In the genomic region with DNA sequence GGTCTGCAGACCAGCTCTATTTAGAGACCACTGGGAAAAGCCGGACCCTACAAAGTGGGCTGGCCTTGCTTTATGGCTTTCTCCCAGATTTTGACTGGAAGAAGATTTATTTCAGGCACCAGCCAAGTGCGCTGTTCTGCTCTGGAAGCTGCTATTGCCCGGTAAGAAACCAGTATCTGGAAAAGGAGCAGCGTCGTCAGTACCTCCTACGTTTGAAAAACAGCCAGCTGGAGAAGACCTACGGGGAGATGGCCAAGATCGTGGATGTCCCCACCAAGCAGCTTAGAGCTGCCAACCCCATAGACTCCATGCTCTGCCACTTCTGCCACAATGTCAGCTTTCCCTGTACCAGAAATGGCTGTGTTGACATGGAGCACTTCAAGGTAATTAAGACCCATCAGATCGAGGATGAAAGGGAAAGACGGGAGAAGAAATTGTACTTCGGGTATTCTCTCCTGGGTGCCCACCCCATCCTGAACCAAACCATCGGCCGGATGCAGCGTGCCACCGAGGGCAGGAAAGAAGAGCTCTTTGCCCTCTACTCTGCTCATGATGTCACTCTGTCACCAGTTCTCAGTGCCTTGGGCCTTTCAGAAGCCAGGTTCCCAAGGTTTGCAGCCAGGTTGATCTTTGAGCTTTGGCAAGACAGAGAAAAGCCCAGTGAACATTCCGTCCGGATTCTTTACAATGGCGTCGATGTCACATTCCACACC, we compare ENCODE assay signal across 20 cellular contexts.
DNase-seq lines count a peak whose midpoint lies in the region; ATAC-seq and TF ChIP-seq lines count a peak whose summit lies in the region.
"Had no signal": no experiment of that assay in that cellular context is flagged by ENCODE, and none has a peak within 500 bp of the region (broad histone marks: within the 10 kb centered on the region; RNA-seq: fewer than 3 reads in every experiment).

No MANE protein-coding gene starts in this region.

- no peak for DNase-seq in CD4-positive, CD25-positive, alpha-beta regulatory T cell
- no peak for DNase-seq in T-cell
- DNase-seq in left ventricle myocardium superior, result no peak
- no peak for DNase-seq in ovary
- DNase-seq in T1000 (lab: John Stamatoyannopoulos, UW), result no peak
- DNase-seq: activated CD4-positive, alpha-beta T cell treated with anti-CD3 and anti-CD28 coated beads, Interleukin-2, amount 50 U/mL, for 4 hours; activated gamma-delta T cell; effector memory CD8-positive, alpha-beta T cell; mucosa of descending colon; NCI-H187; NCI-H226; NCI-H82; PC-3; SIG-M5; substantia nigra; T-helper 1 cell had no signal

- peaks cover 38% of the 10 kb centered on the region for H3K36me3 Mint-ChIP-seq in CD4-positive, CD25-positive, alpha-beta regulatory T cell
- peaks cover 39% of the 10 kb centered on the region for H3K36me3 Mint-ChIP-seq in T-cell

- CTCF ChIA-PET in T-cell (lab: Charles Lee), result interaction anchor here in 1 of 2 donors (1.2 kb wide), 1 partner anchor 19 kb away, joined by 3 read pairs; no protein-coding TSS in a partner anchor

- H3K27me3 ChIP-seq in CD4-positive, CD25-positive, alpha-beta regulatory T cell (ENCODE audit: control insufficient read depth, insufficient read depth, low read length), result no peaks in the 10 kb centered on the region
- no peaks in the 10 kb centered on the region for H3K27me3 ChIP-seq in ovary

- no peak overlapping the region for H3K27ac ChIP-seq in CD4-positive, CD25-positive, alpha-beta regulatory T cell (ENCODE audit: insufficient read depth, low read length, poor library complexity, severe bottlenecking)
- peak overlapping the region; percentile 7 to 27 for H3K27ac ChIP-seq in ovary
- H3K27ac ChIP-seq: C4-2B, VCaP had no signal

- no peak for ATAC-seq in CD4-positive, CD25-positive, alpha-beta regulatory T cell (ENCODE audit: low read depth in 2 of 2)
- ATAC-seq in T-cell (replicated peaks in 1 of 4), result no peak
- ATAC-seq in left ventricle myocardium superior, result peak; percentile 36
- ATAC-seq in esophagus mucosa, result no peak
- ATAC-seq in GM21737 (IDR thresholded peaks at IDR 0.05; ENCODE audit: unreplicated experiment), result no peak
- ATAC-seq: effector memory CD8-positive, alpha-beta T cell; mucosa of descending colon; PC-3 had no signal

- peaks cover 0 to 3% (median 0%) of the 10 kb centered on the region in 7 donors for H3K9me3 Mint-ChIP-seq in CD4-positive, CD25-positive, alpha-beta regulatory T cell
- H3K9me3 Mint-ChIP-seq in T-cell, result no peaks in the 10 kb centered on the region
- H3K9me3 Mint-ChIP-seq: effector memory CD8-positive, alpha-beta T cell had no signal

- POLR2A ChIA-PET in T-cell (lab: Charles Lee), result no interaction called here

- TF ChIP-seq CTCF in ovary (IDR thresholded peaks at IDR 0.05), result no peak

- H3K4me1 ChIP-seq in CD4-positive, CD25-positive, alpha-beta regulatory T cell (ENCODE audit: control insufficient read depth, insufficient read depth, low read length, poor library complexity, severe bottlenecking), result peaks cover 18% of the 10 kb centered on the region
- H3K4me1 ChIP-seq in ovary (ENCODE audit: insufficient read depth), result peaks cover 17% of the 10 kb centered on the region

- peaks cover 18% of the 10 kb centered on the region for H3K36me3 ChIP-seq in CD4-positive, CD25-positive, alpha-beta regulatory T cell (ENCODE audit: control insufficient read depth, insufficient read depth, low read length)
- H3K36me3 ChIP-seq in ovary, result no peaks in the 10 kb centered on the region

- intact Hi-C loops in left ventricle myocardium superior (cut with micrococcal nuclease), result no loop called here
- intact Hi-C loops in ovary (cut with DNase I), result no loop called here

- H3K27me3 Mint-ChIP-seq in CD4-positive, CD25-positive, alpha-beta regulatory T cell, result no peaks in the 10 kb centered on the region
- H3K27me3 Mint-ChIP-seq in T-cell, result no peaks in the 10 kb centered on the region
- H3K27me3 Mint-ChIP-seq: effector memory CD8-positive, alpha-beta T cell had no signal

- TF ChIP-seq POLR2A in ovary (IDR thresholded peaks at IDR 0.05), result no peak

- H3K4me3 ChIP-seq in CD4-positive, CD25-positive, alpha-beta regulatory T cell (ENCODE audit: low read depth, low read length), result no peak overlapping the region
- H3K4me3 ChIP-seq in ovary, result no peak overlapping the region
- H3K4me3 ChIP-seq: mucosa of descending colon had no signal

- no peaks in the 10 kb centered on the region for H3K9me3 ChIP-seq in CD4-positive, CD25-positive, alpha-beta regulatory T cell (ENCODE audit: control insufficient read depth in 2 of 2, low read length in 2 of 2)
- H3K9me3 ChIP-seq in ovary, result no peaks in the 10 kb centered on the region
- H3K9me3 ChIP-seq: mucosa of descending colon had no signal

- WGBS in ovary, 3 donors, result 50 to 55% (median 54%) methylated on average over 19 of the region's 19 CpGs

- H3K27ac Mint-ChIP-seq in CD4-positive, CD25-positive, alpha-beta regulatory T cell, result peak overlapping the region in 2 of 3 donors; percentile 25 to 58
- H3K27ac Mint-ChIP-seq in T-cell, result peak overlapping the region; percentile 49 to 97

- peak overlapping the region in 2 of 4 donors; percentile 53 to 83 for H3K4me3 Mint-ChIP-seq in CD4-positive, CD25-positive, alpha-beta regulatory T cell
- H3K4me3 Mint-ChIP-seq in T-cell, result no peak overlapping the region

- TF ChIP-seq EP300 in ovary (IDR thresholded peaks at IDR 0.05), result no peak

- peaks cover 8 to 31% (median 20%) of the 10 kb centered on the region in 4 donors for H3K4me1 Mint-ChIP-seq in CD4-positive, CD25-positive, alpha-beta regulatory T cell
- peaks cover 19 to 30% (median 22%) of the 10 kb centered on the region in 3 donors for H3K4me1 Mint-ChIP-seq in T-cell
